In the genomic region with DNA sequence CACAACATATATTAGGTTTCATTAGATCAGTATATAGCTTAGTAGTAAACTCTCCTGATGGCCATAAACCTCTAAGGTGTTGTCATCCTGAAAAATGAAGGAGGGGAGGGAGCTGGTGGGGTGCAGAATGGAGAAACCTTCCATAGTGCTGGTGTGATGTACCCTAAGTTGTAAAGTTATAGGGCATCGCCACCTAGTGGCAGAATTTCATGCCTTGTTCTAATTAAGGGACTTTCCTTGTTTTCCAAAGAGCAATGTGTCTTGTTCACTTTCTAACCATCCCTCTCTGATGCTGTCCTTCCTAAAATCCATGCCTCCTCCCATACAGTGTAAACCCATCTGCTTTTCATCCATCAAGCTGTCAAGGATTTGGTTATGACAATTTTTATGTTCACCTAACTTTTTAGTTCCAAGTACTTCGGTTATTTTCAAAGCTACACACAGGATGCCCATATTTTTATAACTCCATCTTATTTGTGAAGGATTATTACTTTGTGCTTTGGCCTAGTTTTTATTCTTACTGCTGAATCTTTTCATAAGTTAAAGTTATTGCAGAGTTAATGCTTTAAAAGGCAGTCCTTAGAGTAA, we compare ENCODE assay signal across 8 cellular contexts. TPM values are rescaled to one million over a fixed set of nuclear protein-coding genes. Genes with fewer than 3 reads are reported as not detected.
DNase-seq lines count a peak whose midpoint lies in the region; ATAC-seq and TF ChIP-seq lines count a peak whose summit lies in the region.

No MANE protein-coding gene starts in this region.

- TF ChIP-seq EP300 in sigmoid colon (IDR thresholded peaks at IDR 0.05): no peak

- no peaks in the 10 kb centered on the region for H3K27me3 ChIP-seq in Panc1 (ENCODE audit: control insufficient read depth, insufficient read depth, low read length)
- no peaks in the 10 kb centered on the region for H3K27me3 ChIP-seq in sigmoid colon

- in situ Hi-C loops in Panc1 (cut with HindIII; ENCODE audit: low pct_unique_long_range_greater_than_20kb, low sequenced_read_pairs): no loop called here

- no peaks in the 10 kb centered on the region for H3K27me3 Mint-ChIP-seq in glutamatergic neuron (ENCODE audit: unreplicated experiment)

- H3K4me3 ChIP-seq in Panc1 (ENCODE audit: low read depth in 2 of 2, low read length in 2 of 2) (no peak overlapping the region), sigmoid colon (no peak overlapping the region)

- ATAC-seq in HG02885 (IDR thresholded peaks at IDR 0.05; ENCODE audit: poor library complexity, unreplicated experiment) (peak; percentile 58), Panc1 (peak; percentile 70; the same call in 1 of the 2 replicates), HG02938 (IDR thresholded peaks at IDR 0.05; ENCODE audit: unreplicated experiment) (no peak)

- no peak for TF ChIP-seq POLR2A in sigmoid colon (IDR thresholded peaks at IDR 0.05)

- H3K36me3 Mint-ChIP-seq in glutamatergic neuron (ENCODE audit: unreplicated experiment): no peaks in the 10 kb centered on the region

- H3K4me1 Mint-ChIP-seq in glutamatergic neuron (ENCODE audit: low read depth, unreplicated experiment): peaks cover 2% of the 10 kb centered on the region

- POLR2A ChIA-PET in Panc1 (lab: Charles Lee): no interaction called here

- TF ChIP-seq CTCF in Panc1 (IDR thresholded peaks at IDR 0.05) (peak; percentile 73), glutamatergic neuron (IDR thresholded peaks at IDR 0.05; ENCODE audit: partially characterized antibody, unreplicated experiment) (peak; percentile 67), sigmoid colon (IDR thresholded peaks at IDR 0.05) (peak in 2 of 4 experiments; percentile 34 to 49)

- H3K36me3 ChIP-seq in Panc1 (ENCODE audit: control insufficient read depth, insufficient read depth, low read length): no peaks in the 10 kb centered on the region; the same call in 1 of the 2 replicates
- no peaks in the 10 kb centered on the region for H3K36me3 ChIP-seq in sigmoid colon

- BruUV-seq in Panc1 (replicated peaks; lab: Mats Ljungman, UMichigan): no TSS peak

- WGBS in sigmoid colon, 2 donors: 42 to 48% methylated on average over 2 of the region's 2 CpGs

- H3K9me3 ChIP-seq in Panc1 (ENCODE audit: control insufficient read depth, insufficient read depth, low read depth, low read length): no peaks in the 10 kb centered on the region
- H3K9me3 ChIP-seq in sigmoid colon: no peaks in the 10 kb centered on the region

- peaks cover 2% of the 10 kb centered on the region for H3K9me3 Mint-ChIP-seq in glutamatergic neuron (ENCODE audit: unreplicated experiment)

- H3K4me1 ChIP-seq in Panc1 (ENCODE audit: control insufficient read depth, insufficient read depth, low read length) (peaks cover 9% of the 10 kb centered on the region; the same call in 1 of the 2 replicates), sigmoid colon (peaks cover 0 to 12% (median 1%) of the 10 kb centered on the region in 4 donors)

- CTCF ChIA-PET in Panc1 (lab: Charles Lee): interaction anchor here (1.8 kb wide), 1 partner anchor 485 kb away, joined by 4 read pairs; no protein-coding TSS in a partner anchor

- H3K27ac Mint-ChIP-seq in glutamatergic neuron (ENCODE audit: unreplicated experiment): no peak overlapping the region

- no peak overlapping the region for H3K27ac ChIP-seq in Panc1 (ENCODE audit: low read length)
- no peak overlapping the region for H3K27ac ChIP-seq in sigmoid colon

- peak; percentile 6 for DNase-seq in DMS153 (lab: John Stamatoyannopoulos, UW)
- no peak for DNase-seq in DMS153 treated with DMSO at 0.1 percent for 48 hours (lab: John Stamatoyannopoulos, UW; ENCODE audit: unreplicated experiment)
- DNase-seq in Panc1 (ENCODE audit: low read depth, low spot score): no peak
- peak; percentile 76 for DNase-seq in activated effector memory CD4-positive, alpha-beta T cell treated with anti-CD3 and anti-CD28 coated beads, Interleukin-2, amount 50 U/mL, for 16 hours
- peak; percentile 24 for DNase-seq in glutamatergic neuron
- peak; percentile 71 for DNase-seq in sigmoid colon

- intact Hi-C loops in Panc1 (cut with micrococcal nuclease; ENCODE audit: unreplicated experiment): no loop called here
- intact Hi-C loops in sigmoid colon (cut with DNase I): loop anchor here (5.0 kb wide), 3 partner anchors 171 to 451 kb away; a partner anchor contains a TSS

- no peak overlapping the region for H3K4me3 Mint-ChIP-seq in glutamatergic neuron (ENCODE audit: unreplicated experiment)

RNA-seq across cellular contexts. Expression of a gene that starts 4.5 kb away (rescaled TPM):
- total RNA-seq in Panc1 (2021; ENCODE audit: unreplicated experiment): 52.0 TPM
- polyA plus RNA-seq in Panc1 (2012; ENCODE audit: insufficient read length): 69.4 TPM
- 53.6 TPM for total RNA-seq in glutamatergic neuron (ENCODE audit: unreplicated experiment)
- total RNA-seq in sigmoid colon: 10 to 100 TPM in 2 of 4 donors, 1 to 10 TPM in 2; 7.2 to 16.5 (median 10.5) TPM
- 10 to 100 TPM; 18.0 to 28.2 (median 23.6) TPM for polyA plus RNA-seq in sigmoid colon

Comparison
In these comparisons a context has a peak if more than half of its experiments do, and no peak if none do; other contexts are left out.
1. DNase-seq: peak in DMS153 (single experiment), activated effector memory CD4-positive, alpha-beta T cell treated with anti-CD3 and anti-CD28 coated beads, Interleukin-2, amount 50 U/mL, for 16 hours (single experiment), glutamatergic neuron (single experiment) and sigmoid colon (single experiment); none in DMS153 treated with DMSO at 0.1 percent for 48 hours (single experiment) and Panc1 (single experiment).